ENCODE assay signal across 8 cellular contexts in the genomic region with DNA sequence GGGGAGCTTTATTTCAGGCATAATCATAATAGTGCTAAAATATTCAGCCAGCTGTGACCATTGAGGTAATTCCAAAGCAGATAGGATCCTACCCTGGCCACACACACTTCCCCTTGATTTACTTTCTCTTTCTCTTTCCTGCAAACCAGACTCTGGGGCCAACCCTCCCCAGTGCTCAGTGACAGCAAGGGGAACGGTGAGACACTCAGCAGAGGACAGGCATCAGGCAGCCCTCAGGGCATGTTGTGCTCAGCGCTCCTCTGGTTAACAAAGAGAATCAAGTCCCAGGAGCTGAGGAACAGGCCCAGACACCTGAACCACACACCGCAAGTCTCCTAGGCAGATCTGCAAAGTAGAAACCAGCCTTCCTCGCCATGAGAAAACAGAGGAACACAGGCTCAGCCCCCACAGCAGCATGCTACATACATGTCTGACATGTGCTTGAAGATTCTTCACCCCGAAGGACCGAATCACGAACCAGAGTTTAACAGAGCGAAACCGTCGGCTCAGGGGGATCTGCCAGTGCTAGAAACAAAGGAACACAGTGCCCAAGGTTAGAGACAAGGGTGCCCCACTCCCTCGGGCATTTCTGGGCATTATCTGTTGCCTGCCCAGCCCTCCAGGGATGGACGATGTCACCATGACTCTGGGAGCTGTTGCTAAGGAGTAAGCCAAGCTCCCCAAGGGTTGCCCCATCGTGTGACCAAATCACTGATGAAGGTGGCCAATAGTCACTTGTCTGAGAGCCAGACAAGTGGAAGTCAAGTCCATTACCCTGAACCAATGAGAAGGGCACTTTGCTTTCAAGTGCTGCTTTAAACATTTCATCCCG. TPM values are rescaled to one million over a fixed set of nuclear protein-coding genes. Genes with fewer than 3 reads are reported as not detected.
DNase-seq lines count a peak whose midpoint lies in the region; ATAC-seq and TF ChIP-seq lines count a peak whose summit lies in the region.

No MANE protein-coding gene starts in this region.

- DNase-seq in EH (ENCODE audit: low read depth) (peak; percentile 36), left colon (peak; percentile 33 to 38), foreskin fibroblast (no peak), NCI-H2171 treated with DMSO at 0.1 percent for 48 hours (lab: John Stamatoyannopoulos, UW) (no peak), NCI-H226 (no peak)
- peak; percentile 91 for DNase-seq in activated CD4-positive, alpha-beta T cell treated with anti-CD3 and anti-CD28 coated beads, Interleukin-2, amount 10 ng/mL, durations not matched to agents 24 days and 14 days

- H3K9me3 Mint-ChIP-seq in activated CD4-positive, alpha-beta T cell treated with anti-CD3 and anti-CD28 coated beads, Interleukin-2, amount 10 ng/mL, durations not matched to agents 24 days and 14 days = peaks cover 9% of the 10 kb centered on the region

- H3K27me3 Mint-ChIP-seq in activated CD4-positive, alpha-beta T cell treated with anti-CD3 and anti-CD28 coated beads, Interleukin-2, amount 10 ng/mL, durations not matched to agents 24 days and 14 days = no peaks in the 10 kb centered on the region

- no peak overlapping the region for H3K4me3 ChIP-seq in foreskin fibroblast (ENCODE audit: low read depth in 1 of 2, low read length in 2 of 2)

- intact Hi-C loops in activated CD4-positive, alpha-beta T cell treated with anti-CD3 and anti-CD28 coated beads, Interleukin-2, amount 10 ng/mL, durations not matched to agents 24 days and 14 days (cut with micrococcal nuclease) = loop anchor here (5.0 to 10.0 kb wide), 3 partner anchors 66 to 237 kb away; a partner anchor contains a TSS
- intact Hi-C loops in left colon (cut with DNase I, micrococcal nuclease) = no loop called here

- H3K27ac Mint-ChIP-seq in activated CD4-positive, alpha-beta T cell treated with anti-CD3 and anti-CD28 coated beads, Interleukin-2, amount 10 ng/mL, durations not matched to agents 24 days and 14 days = peak overlapping the region; percentile 99

- H3K4me3 Mint-ChIP-seq in activated CD4-positive, alpha-beta T cell treated with anti-CD3 and anti-CD28 coated beads, Interleukin-2, amount 10 ng/mL, durations not matched to agents 24 days and 14 days = peak overlapping the region; percentile 81

- TF ChIP-seq CTCF in foreskin fibroblast (IDR thresholded peaks at IDR 0.05; ENCODE audit: low read depth, low read length) = no peak

- H3K4me1 Mint-ChIP-seq in activated CD4-positive, alpha-beta T cell treated with anti-CD3 and anti-CD28 coated beads, Interleukin-2, amount 10 ng/mL, durations not matched to agents 24 days and 14 days = peaks cover 53% of the 10 kb centered on the region

- peaks cover 17% of the 10 kb centered on the region for H3K36me3 Mint-ChIP-seq in activated CD4-positive, alpha-beta T cell treated with anti-CD3 and anti-CD28 coated beads, Interleukin-2, amount 10 ng/mL, durations not matched to agents 24 days and 14 days (ENCODE audit: low read depth)

- ATAC-seq in GM19467 (IDR thresholded peaks at IDR 0.05; ENCODE audit: unreplicated experiment) = peak; percentile 95
- ATAC-seq in HG03558 (IDR thresholded peaks at IDR 0.05; ENCODE audit: extremely low read depth, unreplicated experiment) = peak; percentile 91
- ATAC-seq in left colon = peak; percentile 82

RNA-seq across cellular contexts. Expression of a gene that starts 17.5 kb away (rescaled TPM):
- total RNA-seq in activated CD4-positive, alpha-beta T cell treated with anti-CD3 and anti-CD28 coated beads, Interleukin-2, amount 10 ng/mL, durations not matched to agents 24 days and 14 days = 2.7 and 3.1 TPM in 2 replicates
- 1 to 10 TPM in 1 of 2 donors, under 1 TPM in 1; 0.40 to 2.6 TPM for total RNA-seq in left colon

Comparison
In these comparisons a context has a peak if more than half of its experiments do, and no peak if none do; other contexts are left out.
1. DNase-seq: peak in EH (single experiment), activated CD4-positive, alpha-beta T cell treated with anti-CD3 and anti-CD28 coated beads, Interleukin-2, amount 10 ng/mL, durations not matched to agents 24 days and 14 days (single experiment) and left colon (2 of 2); none in foreskin fibroblast (0 of 2), NCI-H2171 treated with DMSO at 0.1 percent for 48 hours (single experiment) and NCI-H226 (single experiment).
2. Peak in every context shown above with its lines, with median percentiles within 50 percentile points of each other: ATAC-seq.